16 cellular contexts compared by ENCODE assay signal in the genomic region with DNA sequence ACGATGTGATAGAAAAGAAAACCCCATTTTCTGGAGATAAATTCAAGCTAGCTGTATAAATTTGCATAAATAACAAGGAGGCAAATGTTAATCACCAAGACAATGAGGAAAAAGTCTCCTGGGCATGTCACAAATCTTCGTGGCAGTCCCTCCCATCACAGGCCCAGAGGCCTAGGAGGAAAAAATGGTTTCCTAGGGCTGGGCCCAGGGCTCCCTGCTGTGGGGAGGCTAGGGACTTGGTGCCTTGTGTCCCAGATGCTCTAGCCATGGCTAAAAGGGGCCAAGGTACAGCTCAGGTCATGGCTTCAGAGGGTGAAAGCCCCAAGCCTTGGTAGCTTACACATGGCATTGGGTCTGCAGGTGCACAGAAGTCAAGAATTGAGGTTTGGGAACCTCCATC.
DNase-seq lines count a peak whose midpoint lies in the region; ATAC-seq and TF ChIP-seq lines count a peak whose summit lies in the region.
"Had no signal": no experiment of that assay in that cellular context is flagged by ENCODE, and none has a peak within 500 bp of the region (broad histone marks: within the 10 kb centered on the region; RNA-seq: fewer than 3 reads in every experiment).

No MANE protein-coding gene starts in this region.

- 0 out of 2 replicates have a peak overlapping the region, but pooled peaks have one; percentile 3 for H3K4me3 ChIP-seq in BLaER1
- H3K4me3 ChIP-seq: GM12878, GM23248 had no signal

- no peak overlapping the region for H3K27ac ChIP-seq in BLaER1
- H3K27ac ChIP-seq: 22Rv1, C4-2B, GM23248 had no signal

- no peaks in the 10 kb centered on the region for H4K20me1 ChIP-seq in BLaER1

- peaks cover 54% of the 10 kb centered on the region for H3K9me3 ChIP-seq in BLaER1

- peaks cover 29% of the 10 kb centered on the region for H3K4me1 Mint-ChIP-seq in activated CD8-positive, alpha-beta T cell treated with anti-CD3 and anti-CD28 coated beads for 36 hours (ENCODE audit: low read depth)
- peaks cover 37% of the 10 kb centered on the region for H3K4me1 Mint-ChIP-seq in activated CD8-positive, alpha-beta T cell treated with anti-CD3 and anti-CD28 coated beads, Interleukin-2, amount 10 ng/mL, durations not matched to agents 7 days and 5 days (ENCODE audit: low read depth)
- peaks cover 17% of the 10 kb centered on the region for H3K4me1 Mint-ChIP-seq in activated T-helper 17 cell treated with anti-CD3 and anti-CD28 coated beads, Interleukin-2, amount 50 U/mL, for 72 hours
- peaks cover 27 to 45% of the 10 kb centered on the region in 2 donors for H3K4me1 Mint-ChIP-seq in stimulated activated naive B cell treated with anti-CD40 and anti-IgM and Interleukin-4, amounts not matched to agents 10 μg/mL and 1 μg/mL and 100 μg/mL, for 72 hours

- peaks cover 34% of the 10 kb centered on the region for H3K36me3 Mint-ChIP-seq in activated CD8-positive, alpha-beta T cell treated with anti-CD3 and anti-CD28 coated beads for 36 hours (ENCODE audit: low read depth)
- peaks cover 42% of the 10 kb centered on the region for H3K36me3 Mint-ChIP-seq in activated CD8-positive, alpha-beta T cell treated with anti-CD3 and anti-CD28 coated beads, Interleukin-2, amount 10 ng/mL, durations not matched to agents 7 days and 5 days (ENCODE audit: low read depth)
- no peaks in the 10 kb centered on the region for H3K36me3 Mint-ChIP-seq in activated T-helper 17 cell treated with anti-CD3 and anti-CD28 coated beads, Interleukin-2, amount 50 U/mL, for 72 hours (ENCODE audit: low read depth)
- H3K36me3 Mint-ChIP-seq in stimulated activated naive B cell treated with anti-CD40 and anti-IgM and Interleukin-4, amounts not matched to agents 10 μg/mL and 1 μg/mL and 100 μg/mL, for 72 hours: peaks cover 24 to 64% of the 10 kb centered on the region in 2 donors

- no peak for TF ChIP-seq CTCF in activated CD8-positive, alpha-beta T cell treated with anti-CD3 and anti-CD28 coated beads for 36 hours (IDR thresholded peaks at IDR 0.05)

- H3K27ac Mint-ChIP-seq in activated CD8-positive, alpha-beta T cell treated with anti-CD3 and anti-CD28 coated beads for 36 hours: peak overlapping the region; percentile 87
- no peak overlapping the region for H3K27ac Mint-ChIP-seq in activated CD8-positive, alpha-beta T cell treated with anti-CD3 and anti-CD28 coated beads, Interleukin-2, amount 10 ng/mL, durations not matched to agents 7 days and 5 days
- peak overlapping the region; percentile 35 for H3K27ac Mint-ChIP-seq in activated T-helper 17 cell treated with anti-CD3 and anti-CD28 coated beads, Interleukin-2, amount 50 U/mL, for 72 hours
- peak overlapping the region; percentile 74 for H3K27ac Mint-ChIP-seq in stimulated activated naive B cell treated with anti-CD40 and anti-IgM and Interleukin-4, amounts not matched to agents 10 μg/mL and 1 μg/mL and 100 μg/mL, for 72 hours

- H3K9me3 Mint-ChIP-seq in activated CD8-positive, alpha-beta T cell treated with anti-CD3 and anti-CD28 coated beads for 36 hours: peaks cover 36% of the 10 kb centered on the region
- peaks cover 37% of the 10 kb centered on the region for H3K9me3 Mint-ChIP-seq in activated CD8-positive, alpha-beta T cell treated with anti-CD3 and anti-CD28 coated beads, Interleukin-2, amount 10 ng/mL, durations not matched to agents 7 days and 5 days (ENCODE audit: insufficient read depth)
- H3K9me3 Mint-ChIP-seq in activated T-helper 17 cell treated with anti-CD3 and anti-CD28 coated beads, Interleukin-2, amount 50 U/mL, for 72 hours: peaks cover 10% of the 10 kb centered on the region
- H3K9me3 Mint-ChIP-seq in stimulated activated naive B cell treated with anti-CD40 and anti-IgM and Interleukin-4, amounts not matched to agents 10 μg/mL and 1 μg/mL and 100 μg/mL, for 72 hours: peaks cover 22 to 25% of the 10 kb centered on the region in 2 donors

- no peak overlapping the region for H3K9ac ChIP-seq in BLaER1
- H3K9ac ChIP-seq: GM23248 had no signal

- H3K27me3 ChIP-seq in BLaER1: no peaks in the 10 kb centered on the region

- CTCF ChIA-PET in activated CD8-positive, alpha-beta T cell treated with anti-CD3 and anti-CD28 coated beads for 36 hours (lab: Charles Lee): interaction anchor here (0.7 to 1.5 kb wide), 3 partner anchors 33 to 140 kb away, joined by 3 to 6 read pairs (median 3); no protein-coding TSS in a partner anchor
- CTCF ChIA-PET in activated CD8-positive, alpha-beta T cell treated with anti-CD3 and anti-CD28 coated beads, Interleukin-2, amount 10 ng/mL, durations not matched to agents 7 days and 5 days (lab: Charles Lee): interaction anchor here (1.6 kb wide), 1 partner anchor 38 kb away, joined by 3 read pairs; no protein-coding TSS in a partner anchor

- peaks cover 11% of the 10 kb centered on the region for H3K36me3 ChIP-seq in BLaER1

- POLR2A ChIA-PET in activated CD8-positive, alpha-beta T cell treated with anti-CD3 and anti-CD28 coated beads for 36 hours (lab: Charles Lee): no interaction called here
- POLR2A ChIA-PET in activated CD8-positive, alpha-beta T cell treated with anti-CD3 and anti-CD28 coated beads, Interleukin-2, amount 10 ng/mL, durations not matched to agents 7 days and 5 days (lab: Charles Lee): no interaction called here

- DNase-seq in activated CD8-positive, alpha-beta T cell treated with anti-CD3 and anti-CD28 coated beads for 36 hours: no peak
- DNase-seq in activated CD8-positive, alpha-beta T cell treated with anti-CD3 and anti-CD28 coated beads, Interleukin-2, amount 10 ng/mL, durations not matched to agents 7 days and 5 days: no peak
- no peak for DNase-seq in stimulated activated naive B cell treated with anti-CD40 and anti-IgM and Interleukin-4, amounts not matched to agents 10 μg/mL and 1 μg/mL and 100 μg/mL, for 72 hours
- DNase-seq in iPS-NIHi11 (ENCODE audit: low spot score): no peak
- DNase-seq: AML-193; CD4-positive, alpha-beta memory T cell; DMS79; GM23248 had no signal

- intact Hi-C loops in activated CD8-positive, alpha-beta T cell treated with anti-CD3 and anti-CD28 coated beads for 36 hours (cut with micrococcal nuclease): no loop called here

- H3K4me1 ChIP-seq in BLaER1: peaks cover 41% of the 10 kb centered on the region

- H3K4me3 Mint-ChIP-seq in activated CD8-positive, alpha-beta T cell treated with anti-CD3 and anti-CD28 coated beads for 36 hours: no peak overlapping the region
- no peak overlapping the region for H3K4me3 Mint-ChIP-seq in activated CD8-positive, alpha-beta T cell treated with anti-CD3 and anti-CD28 coated beads, Interleukin-2, amount 10 ng/mL, durations not matched to agents 7 days and 5 days
- H3K4me3 Mint-ChIP-seq in activated T-helper 17 cell treated with anti-CD3 and anti-CD28 coated beads, Interleukin-2, amount 50 U/mL, for 72 hours: peak overlapping the region; percentile 45
- no peak overlapping the region for H3K4me3 Mint-ChIP-seq in stimulated activated naive B cell treated with anti-CD40 and anti-IgM and Interleukin-4, amounts not matched to agents 10 μg/mL and 1 μg/mL and 100 μg/mL, for 72 hours

- no peak for ATAC-seq in activated CD8-positive, alpha-beta T cell treated with anti-CD3 and anti-CD28 coated beads for 36 hours
- no peak for ATAC-seq in activated CD8-positive, alpha-beta T cell treated with anti-CD3 and anti-CD28 coated beads, Interleukin-2, amount 10 ng/mL, durations not matched to agents 7 days and 5 days
- no peak for ATAC-seq in activated T-helper 17 cell treated with anti-CD3 and anti-CD28 coated beads, Interleukin-2, amount 50 U/mL, for 72 hours (replicated peaks)
- no peak for ATAC-seq in stimulated activated naive B cell treated with anti-CD40 and anti-IgM and Interleukin-4, amounts not matched to agents 10 μg/mL and 1 μg/mL and 100 μg/mL, for 72 hours (replicated peaks)
- ATAC-seq in HG03520 (IDR thresholded peaks at IDR 0.05; ENCODE audit: unreplicated experiment): no peak
- ATAC-seq in HG03378 (IDR thresholded peaks at IDR 0.05; ENCODE audit: unreplicated experiment): no peak
- ATAC-seq: GM12878, HepG2 had no signal

- no peak overlapping the region for H3K4me2 ChIP-seq in BLaER1

- H3K27me3 Mint-ChIP-seq in activated CD8-positive, alpha-beta T cell treated with anti-CD3 and anti-CD28 coated beads for 36 hours: no peaks in the 10 kb centered on the region
- no peaks in the 10 kb centered on the region for H3K27me3 Mint-ChIP-seq in activated CD8-positive, alpha-beta T cell treated with anti-CD3 and anti-CD28 coated beads, Interleukin-2, amount 10 ng/mL, durations not matched to agents 7 days and 5 days (ENCODE audit: low read depth)
- H3K27me3 Mint-ChIP-seq in activated T-helper 17 cell treated with anti-CD3 and anti-CD28 coated beads, Interleukin-2, amount 50 U/mL, for 72 hours: no peaks in the 10 kb centered on the region
- H3K27me3 Mint-ChIP-seq in stimulated activated naive B cell treated with anti-CD40 and anti-IgM and Interleukin-4, amounts not matched to agents 10 μg/mL and 1 μg/mL and 100 μg/mL, for 72 hours: no peaks in the 10 kb centered on the region
- H3K27me3 Mint-ChIP-seq: CD4-positive, alpha-beta memory T cell had no signal
